1 cellular context compared by ENCODE assay signal in genomic region chr10:100877451-100877850, GRCh38.
TF ChIP-seq lines count a peak whose summit lies in the region.

No MANE protein-coding gene starts in this region.

TF ChIP-seq in HepG2, 621 proteins besides CTCF, POLR2A, EP300 and RAD21 (continued from another document):
- TF ChIP-seq ZNF235 (CRISPR knock-in tag; IDR thresholded peaks at IDR 0.05; ENCODE audit: borderline replicate concordance) (no peak), BHLHE40 (IDR thresholded peaks at IDR 0.05; ENCODE audit: low read length) (no peak), BRD4 (CRISPR knock-in tag; IDR thresholded peaks at IDR 0.05) (0 out of 2 replicates have a peak, but pooled peaks have one; percentile 5), ATF4 (CRISPR knock-in tag; IDR thresholded peaks at IDR 0.05) (no peak), HOXD1 (CRISPR knock-in tag; IDR thresholded peaks at IDR 0.05) (no peak), JARID2 (CRISPR knock-in tag; IDR thresholded peaks at IDR 0.05; ENCODE audit: insufficient replicate concordance) (no peak), RFXANK (CRISPR knock-in tag; IDR thresholded peaks at IDR 0.05) (no peak)
